Comparison of ENCODE assay signal across 36 cellular contexts in the genomic region with DNA sequence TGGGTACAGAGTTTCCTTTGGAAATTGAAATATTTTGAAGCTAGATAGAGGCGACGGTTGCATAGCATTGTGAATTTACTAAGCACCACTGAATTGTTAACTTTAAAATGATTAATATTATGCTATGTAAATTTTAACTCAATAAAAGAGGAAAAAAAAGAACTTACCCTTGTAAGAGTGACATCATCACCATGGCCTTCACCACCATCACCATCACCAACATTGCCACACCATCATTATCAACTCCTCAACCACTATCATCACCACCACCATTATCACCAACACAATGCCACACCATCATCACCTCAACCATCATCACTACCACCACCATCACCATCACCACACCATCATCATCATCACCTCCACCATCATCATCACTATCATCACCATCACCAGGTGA.
"Had no signal": no experiment of that assay in that cellular context is flagged by ENCODE, and none has a peak within 500 bp of the region (broad histone marks: within the 10 kb centered on the region; RNA-seq: fewer than 3 reads in every experiment).

No MANE protein-coding gene starts in this region.

- FAIRE-seq: astrocyte, TTC549 had no signal

- H3K4me3 Mint-ChIP-seq: activated B cell treated with CpG ODN at 0.5 μM for 24 hours; activated CD4-positive, alpha-beta memory T cell treated with anti-CD3 and anti-CD28 coated beads for 36 hours; activated CD4-positive, alpha-beta T cell treated with anti-CD3 and anti-CD28 coated beads, Interleukin-2, amount 10 ng/mL, durations not matched to agents 24 days and 14 days; activated CD8-positive, alpha-beta T cell treated with anti-CD3 and anti-CD28 coated beads for 36 hours; activated naive CD4-positive, alpha-beta T cell treated with anti-CD3 and anti-CD28 coated beads, Interleukin-2, amount 10 ng/mL, durations not matched to agents 7 days and 5 days; activated naive CD4-positive, alpha-beta T cell treated with anti-CD3 and anti-CD28 coated beads, Interleukin-2, amount 50 U/mL, for 24 hours; activated naive CD8-positive, alpha-beta T cell; activated T-cell treated with anti-CD3 and anti-CD28 coated beads, Interleukin-2, amount 50 U/mL, for 4 hours; activated T-cell treated with anti-CD3 and anti-CD28 coated beads, Interleukin-2, amount 50 U/mL, for 72 hours; activated T-helper 1 cell treated with anti-CD3 and anti-CD28 coated beads, Interleukin-12 subunit alpha, Interleukin-12 subunit beta, Interleukin-2, Interleukin-4 antibody, amounts not matched to agents 30 ng/mL and 10 ng/mL and 1 ng/mL, durations not matched to agents 14 hours and 24 hours and 36 hours; activated T-helper 17 cell treated with anti-CD3 and anti-CD28 coated beads, Interleukin-2, amount 50 U/mL, for 72 hours; T-helper 1 cell treated with Interleukin-12 subunit alpha and Interleukin-12 subunit beta and Interleukin-4 antibody, amounts not matched to agents 30 μg/mL and 1 μg/mL, for 36 hours; T-helper 2 cell treated with Interferon-gamma antibody and Interleukin-4, amounts not matched to agents 5 μg/mL and 100 μg/mL, for 36 hours had no signal

- H3K27me3 ChIP-seq: adrenal gland, body of pancreas, brain microvascular endothelial cell, breast epithelium had no signal

- H3K27ac Mint-ChIP-seq: activated B cell treated with CpG ODN at 0.5 μM for 24 hours; activated CD4-positive, alpha-beta memory T cell treated with anti-CD3 and anti-CD28 coated beads for 36 hours; activated CD4-positive, alpha-beta T cell treated with anti-CD3 and anti-CD28 coated beads, Interleukin-2, amount 10 ng/mL, durations not matched to agents 24 days and 14 days; activated CD8-positive, alpha-beta T cell treated with anti-CD3 and anti-CD28 coated beads for 36 hours; activated naive CD4-positive, alpha-beta T cell treated with anti-CD3 and anti-CD28 coated beads, Interleukin-2, amount 10 ng/mL, durations not matched to agents 7 days and 5 days; activated naive CD4-positive, alpha-beta T cell treated with anti-CD3 and anti-CD28 coated beads, Interleukin-2, amount 50 U/mL, for 24 hours; activated naive CD8-positive, alpha-beta T cell; activated T-cell treated with anti-CD3 and anti-CD28 coated beads, Interleukin-2, amount 50 U/mL, for 72 hours; activated T-helper 1 cell treated with anti-CD3 and anti-CD28 coated beads, Interleukin-12 subunit alpha, Interleukin-12 subunit beta, Interleukin-2, Interleukin-4 antibody, amounts not matched to agents 30 ng/mL and 10 ng/mL and 1 ng/mL, durations not matched to agents 14 hours and 24 hours and 36 hours; activated T-helper 17 cell treated with anti-CD3 and anti-CD28 coated beads, Interleukin-2, amount 50 U/mL, for 72 hours; T-helper 1 cell treated with Interleukin-12 subunit alpha and Interleukin-12 subunit beta and Interleukin-4 antibody, amounts not matched to agents 30 μg/mL and 1 μg/mL, for 36 hours; T-helper 2 cell treated with Interferon-gamma antibody and Interleukin-4, amounts not matched to agents 5 μg/mL and 100 μg/mL, for 36 hours had no signal

- H3K4me1 ChIP-seq: adrenal gland, body of pancreas, breast epithelium had no signal

- H3K36me3 Mint-ChIP-seq: activated naive CD4-positive, alpha-beta T cell treated with anti-CD3 and anti-CD28 coated beads, Interleukin-2, amount 10 ng/mL, durations not matched to agents 7 days and 5 days; activated naive CD8-positive, alpha-beta T cell had no signal

- H3K27ac ChIP-seq: adrenal gland, body of pancreas, brain microvascular endothelial cell, breast epithelium, VCaP had no signal

- H3K9me3 ChIP-seq: adrenal gland, body of pancreas had no signal

- DNase-seq: activated B cell treated with CpG ODN at 0.5 μM for 24 hours; activated CD4-positive, alpha-beta memory T cell treated with anti-CD3 and anti-CD28 coated beads for 36 hours; activated CD4-positive, alpha-beta T cell treated with anti-CD3 and anti-CD28 coated beads for 4 hours; activated CD4-positive, alpha-beta T cell treated with anti-CD3 and anti-CD28 coated beads, Interleukin-2, amount 10 ng/mL, durations not matched to agents 24 days and 14 days; activated CD4-positive, alpha-beta T cell treated with anti-CD3 and anti-CD28 coated beads, Interleukin-2, amount 50 U/mL, for 1 hour; activated CD4-positive, alpha-beta T cell treated with anti-CD3 and anti-CD28 coated beads, Interleukin-2, amount 50 U/mL, for 4 hours; activated CD4-positive, CD25-positive, alpha-beta regulatory T cell treated with anti-CD3 and anti-CD28 coated beads, Interleukin-2, amount 50 U/mL, for 72 hours; activated CD8-positive, alpha-beta memory T cell treated with anti-CD3 and anti-CD28 coated beads, Interleukin-2, amount 50 U/mL, for 4 hours; activated CD8-positive, alpha-beta T cell treated with anti-CD3 and anti-CD28 coated beads for 36 hours; activated effector memory CD4-positive, alpha-beta T cell treated with Interleukin-2 at 50 U/mL for 16 hours; activated gamma-delta T cell; activated naive CD4-positive, alpha-beta T cell treated with anti-CD3 and anti-CD28 coated beads, Interleukin-2, amount 10 ng/mL, durations not matched to agents 7 days and 5 days; activated naive CD4-positive, alpha-beta T cell treated with Interleukin-2 at 50 U/mL for 16 hours; activated T-cell treated with anti-CD3 and anti-CD28 coated beads for 4 hours; activated T-cell treated with anti-CD3 and anti-CD28 coated beads, Interleukin-2, amount 50 U/mL, for 1 hour; activated T-cell treated with anti-CD3 and anti-CD28 coated beads, Interleukin-2, amount 50 U/mL, for 4 hours; activated T-cell treated with anti-CD3 and anti-CD28 coated beads, Interleukin-2, amount 50 U/mL, for 72 hours; adrenal gland; amniotic stem cell; aorta; body of pancreas; brain microvascular endothelial cell; central memory CD4-positive, alpha-beta T cell; T-helper 1 cell; T-helper 2 cell; T-helper 9 cell had no signal

- H3K4me1 Mint-ChIP-seq: activated B cell treated with CpG ODN at 0.5 μM for 24 hours; activated CD4-positive, alpha-beta T cell treated with anti-CD3 and anti-CD28 coated beads, Interleukin-2, amount 10 ng/mL, durations not matched to agents 24 days and 14 days; activated naive CD4-positive, alpha-beta T cell treated with anti-CD3 and anti-CD28 coated beads, Interleukin-2, amount 10 ng/mL, durations not matched to agents 7 days and 5 days; activated naive CD4-positive, alpha-beta T cell treated with anti-CD3 and anti-CD28 coated beads, Interleukin-2, amount 50 U/mL, for 24 hours; activated T-helper 17 cell treated with anti-CD3 and anti-CD28 coated beads, Interleukin-2, amount 50 U/mL, for 72 hours had no signal

- H3K4me3 ChIP-seq: adrenal gland, body of pancreas, breast epithelium had no signal

- ATAC-seq: activated CD8-positive, alpha-beta T cell treated with anti-CD3 and anti-CD28 coated beads for 36 hours; activated T-cell treated with anti-CD3 and anti-CD28 coated beads, Interleukin-2, amount 50 U/mL, for 4 hours; activated T-cell treated with anti-CD3 and anti-CD28 coated beads, Interleukin-2, amount 50 U/mL, for 72 hours; activated T-helper 17 cell treated with anti-CD3 and anti-CD28 coated beads, Interleukin-2, amount 50 U/mL, for 72 hours; body of pancreas had no signal

- H3K27me3 Mint-ChIP-seq: activated B cell treated with CpG ODN at 0.5 μM for 24 hours; activated CD4-positive, alpha-beta memory T cell treated with anti-CD3 and anti-CD28 coated beads for 36 hours; activated CD4-positive, alpha-beta T cell treated with anti-CD3 and anti-CD28 coated beads, Interleukin-2, amount 10 ng/mL, durations not matched to agents 24 days and 14 days; activated CD8-positive, alpha-beta T cell treated with anti-CD3 and anti-CD28 coated beads for 36 hours; activated naive CD4-positive, alpha-beta T cell treated with anti-CD3 and anti-CD28 coated beads, Interleukin-2, amount 10 ng/mL, durations not matched to agents 7 days and 5 days; activated naive CD4-positive, alpha-beta T cell treated with anti-CD3 and anti-CD28 coated beads, Interleukin-2, amount 50 U/mL, for 24 hours; activated T-helper 17 cell treated with anti-CD3 and anti-CD28 coated beads, Interleukin-2, amount 50 U/mL, for 72 hours had no signal

- H3K36me3 ChIP-seq: adrenal gland, brain microvascular endothelial cell, breast epithelium had no signal
